Comparison of ENCODE assay signal across 17 cellular contexts in genomic region chrX:43500240-43500639, GRCh38.
DNase-seq lines count a peak whose midpoint lies in the region; ATAC-seq and TF ChIP-seq lines count a peak whose summit lies in the region.
"Had no signal": no experiment of that assay in that cellular context is flagged by ENCODE, and none has a peak within 500 bp of the region (broad histone marks: within the 10 kb centered on the region; RNA-seq: fewer than 3 reads in every experiment).

No MANE protein-coding gene starts in this region.

- peaks cover 3% of the 10 kb centered on the region for H3K27me3 Mint-ChIP-seq in GM23338 (ENCODE audit: insufficient read depth, low read depth, poor library complexity)
- no peaks in the 10 kb centered on the region for H3K27me3 Mint-ChIP-seq in endodermal cell (ENCODE audit: insufficient read depth)

- 79% methylated on average over 1 of the region's 1 CpG; no CpG with 5 or more reads in 1 of the 2 experiments for WGBS in endodermal cell (ENCODE audit: insufficient coverage in 1 of 2, insufficient read length in 1 of 2), 2 experiments
- WGBS in aorta, 2 donors, result 25 to 38% methylated on average over 1 of the region's 1 CpG
- WGBS in lower leg skin, 2 donors, result 62 to 79% methylated on average over 1 of the region's 1 CpG

- no peak overlapping the region for H3K4me3 Mint-ChIP-seq in GM23338
- H3K4me3 Mint-ChIP-seq in endodermal cell, result no peak overlapping the region

- ATAC-seq in GM23338 (peak; percentile 68), aorta (ENCODE audit: low FRiP score) (no peak)

- no peaks in the 10 kb centered on the region for H3F3A ChIP-seq in GM23338 (replicated peaks; ENCODE audit: low read depth)

- H3K79me2 ChIP-seq in GM23338 (replicated peaks; ENCODE audit: insufficient read depth), result no peaks in the 10 kb centered on the region
- H3K79me2 ChIP-seq in osteoblast (ENCODE audit: insufficient read depth, low read length), result no peaks in the 10 kb centered on the region

- H3K9me3 ChIP-seq in osteoblast (ENCODE audit: low read depth, low read length) (no peaks in the 10 kb centered on the region), endodermal cell (ENCODE audit: control insufficient read depth, low read length) (no peaks in the 10 kb centered on the region), aorta (ENCODE audit: control insufficient read depth, low read length) (no peaks in the 10 kb centered on the region)

- no peak for TF ChIP-seq POLR2A in lower leg skin (IDR thresholded peaks at IDR 0.05)

- H3K4me1 Mint-ChIP-seq in GM23338 (peaks cover 14% of the 10 kb centered on the region), endodermal cell (peaks cover 22% of the 10 kb centered on the region)

- H3K9ac ChIP-seq in endodermal cell (ENCODE audit: extremely low read depth, low read length, poor library complexity, severe bottlenecking), result no peak overlapping the region

- no peaks in the 10 kb centered on the region for H3K9me2 ChIP-seq in GM23338 (ENCODE audit: insufficient read depth)

- H3K27ac ChIP-seq in GM23338 (ENCODE audit: low read depth) (no peak overlapping the region), osteoblast (ENCODE audit: low read depth, low read length) (no peak overlapping the region), endodermal cell (ENCODE audit: low read depth, low read length) (no peak overlapping the region), aorta (ENCODE audit: low read depth in 1 of 2, low read length in 2 of 2) (no peak overlapping the region)
- H3K27ac ChIP-seq: C4-2B had no signal

- no peak for TF ChIP-seq CTCF in GM23338 (conservative IDR thresholded peaks at IDR 0.05; ENCODE audit: low read depth in 2 of 2)
- TF ChIP-seq CTCF in osteoblast (IDR thresholded peaks at IDR 0.05; ENCODE audit: extremely low read depth, low read depth, low read length), result no peak
- no peak for TF ChIP-seq CTCF in endodermal cell (conservative IDR thresholded peaks at IDR 0.05)
- no peak for TF ChIP-seq CTCF in lower leg skin (IDR thresholded peaks at IDR 0.05)

- H3K27ac Mint-ChIP-seq in GM23338 (no peak overlapping the region), endodermal cell (no peak overlapping the region)

- H2AFZ ChIP-seq in GM23338, result no peak overlapping the region
- H2AFZ ChIP-seq in osteoblast (ENCODE audit: low read length), result no peak overlapping the region

- H3K36me3 Mint-ChIP-seq in GM23338 (ENCODE audit: low read depth), result no peaks in the 10 kb centered on the region
- H3K36me3 Mint-ChIP-seq in endodermal cell (ENCODE audit: low read depth), result peaks cover 3% of the 10 kb centered on the region

- no peaks in the 10 kb centered on the region for H3K36me3 ChIP-seq in GM23338 (ENCODE audit: insufficient read depth)
- H3K36me3 ChIP-seq in osteoblast (ENCODE audit: insufficient read depth, low read length), result no peaks in the 10 kb centered on the region
- no peaks in the 10 kb centered on the region for H3K36me3 ChIP-seq in endodermal cell (ENCODE audit: control insufficient read depth, insufficient read depth, low read length)
- no peaks in the 10 kb centered on the region for H3K36me3 ChIP-seq in aorta (ENCODE audit: control insufficient read depth in 1 of 2, insufficient read depth in 2 of 2, low read length in 1 of 2)

- DNase-seq in GM23338 (ENCODE audit: low spot score), result peak; percentile 26
- DNase-seq in SK-N-DZ (ENCODE audit: low spot score), result peak; percentile 4
- DNase-seq in iPS-NIHi11 (ENCODE audit: low spot score), result peak; percentile 8
- peak; percentile 14 for DNase-seq in osteoblast (ENCODE audit: insufficient read length, low spot score, missing footprints)
- DNase-seq in endodermal cell, result no peak
- DNase-seq in aorta, result no peak
- no peak for DNase-seq in lower leg skin (ENCODE audit: low spot score in 2 of 2)
- DNase-seq: AML-193, GDM1, HCEC 1CT, NCI-H1092 treated with DMSO at 0.1 percent for 48 hours, NCI-H146, NCI-H2029 treated with DMSO at 0.1 percent for 48 hours, NCI-H510A, NCI-H748 treated with DMSO at 0.1 percent for 48 hours, SIG-M5 had no signal

- H3K4me1 ChIP-seq in GM23338 (ENCODE audit: insufficient read depth) (0 out of 2 replicates have a peak, but pooled peaks cover 8% of the 10 kb centered on the region), osteoblast (ENCODE audit: insufficient read depth, low read length) (no peaks in the 10 kb centered on the region), endodermal cell (ENCODE audit: control insufficient read depth, insufficient read depth, low read length) (no peaks in the 10 kb centered on the region), aorta (ENCODE audit: control insufficient read depth in 1 of 2, insufficient read depth in 2 of 2, low read length in 2 of 2) (no peaks in the 10 kb centered on the region)

- H4K20me1 ChIP-seq in GM23338 (replicated peaks; ENCODE audit: insufficient read depth), result no peaks in the 10 kb centered on the region
- no peaks in the 10 kb centered on the region for H4K20me1 ChIP-seq in osteoblast (ENCODE audit: insufficient read depth, low read length)

- H3K9me3 Mint-ChIP-seq in GM23338 (no peaks in the 10 kb centered on the region), endodermal cell (peaks cover 4% of the 10 kb centered on the region)

- intact Hi-C loops in aorta (cut with DNase I), result no loop called here
- intact Hi-C loops in lower leg skin (cut with DNase I; ENCODE audit: low total_unique reads), result no loop called here

- H3K4me3 ChIP-seq in GM23338 (no peak overlapping the region), osteoblast (ENCODE audit: insufficient read depth, low read length) (no peak overlapping the region), endodermal cell (ENCODE audit: low read length) (no peak overlapping the region), aorta (ENCODE audit: low read length in 2 of 2) (no peak overlapping the region), lower leg skin (ENCODE audit: low read depth, poor library complexity, severe bottlenecking) (no peak overlapping the region)

- H3K4me2 ChIP-seq in GM23338 (no peak overlapping the region), osteoblast (ENCODE audit: insufficient read depth, low read length) (no peak overlapping the region)

- H3K27me3 ChIP-seq in GM23338 (ENCODE audit: insufficient read depth) (no peaks in the 10 kb centered on the region), osteoblast (ENCODE audit: insufficient read depth, low read length) (peaks cover 2% of the 10 kb centered on the region), endodermal cell (ENCODE audit: control insufficient read depth, insufficient read depth, low read length, poor library complexity, severe bottlenecking) (no peaks in the 10 kb centered on the region), aorta (ENCODE audit: control insufficient read depth in 1 of 2, insufficient read depth in 2 of 2, low read length in 1 of 2) (no peaks in the 10 kb centered on the region)

TF ChIP-seq in GM23338, 12 proteins besides CTCF, POLR2A, EP300 and RAD21 (continues in another document):
- TF ChIP-seq ZNF114 (CRISPR knock-in tag; IDR thresholded peaks at IDR 0.05) (no peak), EZH2 (IDR thresholded peaks at IDR 0.05; ENCODE audit: low read depth, unreplicated experiment) (no peak), EZH2phosphoT487 (IDR thresholded peaks at IDR 0.05; ENCODE audit: unreplicated experiment) (no peak), NANOG (IDR thresholded peaks at IDR 0.05; ENCODE audit: borderline replicate concordance) (no peak), REST (IDR thresholded peaks at IDR 0.05; ENCODE audit: unreplicated experiment) (no peak), JUNB (IDR thresholded peaks at IDR 0.05; ENCODE audit: unreplicated experiment) (no peak)

Comparison
In these comparisons a context has a peak if more than half of its experiments do, and no peak if none do; other contexts are left out.
1. DNase-seq: peak in GM23338 (single experiment), SK-N-DZ (single experiment), iPS-NIHi11 (single experiment) and osteoblast (single experiment); none in endodermal cell (single experiment), aorta (0 of 2) and lower leg skin (0 of 2).